In the genomic region with DNA sequence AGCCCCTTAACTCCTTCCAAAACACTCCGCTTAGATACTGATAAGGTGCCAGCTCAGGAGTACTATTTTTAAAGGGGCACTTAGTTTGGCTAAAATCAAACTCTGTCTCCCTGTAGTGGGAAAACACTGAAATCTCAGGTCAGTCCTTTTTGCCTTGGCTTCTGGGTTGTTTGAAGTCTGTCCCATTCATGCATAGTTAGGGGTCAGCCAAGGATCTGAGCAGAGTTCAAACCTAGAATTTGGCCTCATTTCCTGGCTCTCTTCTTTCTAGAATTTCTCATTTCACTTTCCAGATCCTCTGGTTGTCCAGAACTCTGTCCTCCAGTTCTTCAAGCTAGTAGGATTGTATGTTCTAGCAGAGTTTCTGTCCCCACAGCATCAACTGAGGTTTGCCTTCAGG, we compare ENCODE assay signal across 36 cellular contexts. TPM values are rescaled to one million over a fixed set of nuclear protein-coding genes. Genes with fewer than 3 reads are reported as not detected.
"Had no signal": no experiment of that assay in that cellular context is flagged by ENCODE, and none has a peak within 500 bp of the region (broad histone marks: within the 10 kb centered on the region; RNA-seq: fewer than 3 reads in every experiment).

No MANE protein-coding gene starts in this region.

- ATAC-seq: activated CD8-positive, alpha-beta T cell treated with anti-CD3 and anti-CD28 coated beads for 36 hours; activated naive CD4-positive, alpha-beta T cell treated with anti-CD3 and anti-CD28 coated beads, Interleukin-2, amount 50 U/mL, for 72 hours; activated T-cell treated with anti-CD3 and anti-CD28 coated beads, Interleukin-2, amount 50 U/mL, for 4 hours; activated T-cell treated with anti-CD3 and anti-CD28 coated beads, Interleukin-2, amount 50 U/mL, for 72 hours; activated T-helper 17 cell treated with anti-CD3 and anti-CD28 coated beads, Interleukin-2, amount 50 U/mL, for 72 hours had no signal

- H3K4me3 Mint-ChIP-seq: activated B cell treated with CpG ODN at 0.5 μM for 24 hours; activated CD4-positive, alpha-beta memory T cell treated with anti-CD3 and anti-CD28 coated beads for 36 hours; activated CD4-positive, alpha-beta T cell treated with anti-CD3 and anti-CD28 coated beads, Interleukin-2, amount 10 ng/mL, durations not matched to agents 24 days and 14 days; activated CD8-positive, alpha-beta T cell treated with anti-CD3 and anti-CD28 coated beads for 36 hours; activated naive CD4-positive, alpha-beta T cell treated with anti-CD3 and anti-CD28 coated beads for 36 hours; activated naive CD8-positive, alpha-beta T cell treated with anti-CD3 and anti-CD28 coated beads for 36 hours; activated T-cell treated with anti-CD3 and anti-CD28 coated beads, Interleukin-2, amount 50 U/mL, for 4 hours; activated T-cell treated with anti-CD3 and anti-CD28 coated beads, Interleukin-2, amount 50 U/mL, for 72 hours; activated T-helper 1 cell treated with anti-CD3 and anti-CD28 coated beads, Interleukin-12 subunit alpha, Interleukin-12 subunit beta, Interleukin-2, Interleukin-4 antibody, amounts not matched to agents 30 ng/mL and 10 ng/mL and 1 ng/mL, durations not matched to agents 14 hours and 24 hours and 36 hours; activated T-helper 17 cell treated with anti-CD3 and anti-CD28 coated beads, Interleukin-2, amount 50 U/mL, for 72 hours; brain; central memory CD8-positive, alpha-beta T cell; T-helper 1 cell treated with Interleukin-12 subunit alpha and Interleukin-12 subunit beta and Interleukin-4 antibody, amounts not matched to agents 30 μg/mL and 1 μg/mL, for 36 hours; T-helper 2 cell treated with Interferon-gamma antibody and Interleukin-4, amounts not matched to agents 5 μg/mL and 100 μg/mL, for 36 hours had no signal

- H3K4me3 ChIP-seq: ascending aorta, cardiac muscle cell had no signal

- H3K27ac ChIP-seq: ascending aorta, cardiac muscle cell, VCaP had no signal

- H3K27ac Mint-ChIP-seq: activated B cell treated with CpG ODN at 0.5 μM for 24 hours; activated CD4-positive, alpha-beta memory T cell treated with anti-CD3 and anti-CD28 coated beads for 36 hours; activated CD4-positive, alpha-beta T cell treated with anti-CD3 and anti-CD28 coated beads, Interleukin-2, amount 10 ng/mL, durations not matched to agents 24 days and 14 days; activated CD8-positive, alpha-beta T cell treated with anti-CD3 and anti-CD28 coated beads for 36 hours; activated naive CD4-positive, alpha-beta T cell treated with anti-CD3 and anti-CD28 coated beads for 36 hours; activated naive CD4-positive, alpha-beta T cell treated with anti-CD3 and anti-CD28 coated beads, Interleukin-2, amount 50 U/mL, for 72 hours; activated naive CD8-positive, alpha-beta T cell treated with anti-CD3 and anti-CD28 coated beads for 36 hours; activated T-cell treated with anti-CD3 and anti-CD28 coated beads, Interleukin-2, amount 50 U/mL, for 72 hours; activated T-helper 1 cell treated with anti-CD3 and anti-CD28 coated beads, Interleukin-12 subunit alpha, Interleukin-12 subunit beta, Interleukin-2, Interleukin-4 antibody, amounts not matched to agents 30 ng/mL and 10 ng/mL and 1 ng/mL, durations not matched to agents 14 hours and 24 hours and 36 hours; activated T-helper 17 cell treated with anti-CD3 and anti-CD28 coated beads, Interleukin-2, amount 50 U/mL, for 72 hours; brain; T-helper 1 cell treated with Interleukin-12 subunit alpha and Interleukin-12 subunit beta and Interleukin-4 antibody, amounts not matched to agents 30 μg/mL and 1 μg/mL, for 36 hours; T-helper 2 cell treated with Interferon-gamma antibody and Interleukin-4, amounts not matched to agents 5 μg/mL and 100 μg/mL, for 36 hours had no signal

- H3K4me1 Mint-ChIP-seq: activated B cell treated with CpG ODN at 0.5 μM for 24 hours; activated CD4-positive, alpha-beta T cell treated with anti-CD3 and anti-CD28 coated beads, Interleukin-2, amount 10 ng/mL, durations not matched to agents 24 days and 14 days; activated naive CD8-positive, alpha-beta T cell treated with anti-CD3 and anti-CD28 coated beads for 36 hours; activated T-helper 17 cell treated with anti-CD3 and anti-CD28 coated beads, Interleukin-2, amount 50 U/mL, for 72 hours; central memory CD8-positive, alpha-beta T cell had no signal

- H3K36me3 Mint-ChIP-seq: activated CD4-positive, alpha-beta memory T cell treated with anti-CD3 and anti-CD28 coated beads for 36 hours had no signal

- H3K27me3 ChIP-seq: ascending aorta, cardiac muscle cell had no signal

- H3K9me3 Mint-ChIP-seq: activated CD8-positive, alpha-beta T cell treated with anti-CD3 and anti-CD28 coated beads for 36 hours; activated naive CD8-positive, alpha-beta T cell treated with anti-CD3 and anti-CD28 coated beads for 36 hours; activated T-cell treated with anti-CD3 and anti-CD28 coated beads, Interleukin-2, amount 50 U/mL, for 4 hours; activated T-cell treated with anti-CD3 and anti-CD28 coated beads, Interleukin-2, amount 50 U/mL, for 72 hours; activated T-helper 1 cell treated with anti-CD3 and anti-CD28 coated beads, Interleukin-12 subunit alpha, Interleukin-12 subunit beta, Interleukin-2, Interleukin-4 antibody, amounts not matched to agents 30 ng/mL and 10 ng/mL and 1 ng/mL, durations not matched to agents 14 hours and 24 hours and 36 hours; activated T-helper 17 cell treated with anti-CD3 and anti-CD28 coated beads, Interleukin-2, amount 50 U/mL, for 72 hours; central memory CD8-positive, alpha-beta T cell; T-helper 1 cell treated with Interleukin-12 subunit alpha and Interleukin-12 subunit beta and Interleukin-4 antibody, amounts not matched to agents 30 μg/mL and 1 μg/mL, for 36 hours; T-helper 2 cell treated with Interferon-gamma antibody and Interleukin-4, amounts not matched to agents 5 μg/mL and 100 μg/mL, for 36 hours had no signal

- H3K9me3 ChIP-seq: ascending aorta had no signal

- H3K27me3 Mint-ChIP-seq: activated CD4-positive, alpha-beta memory T cell treated with anti-CD3 and anti-CD28 coated beads for 36 hours; activated CD8-positive, alpha-beta T cell treated with anti-CD3 and anti-CD28 coated beads for 36 hours; activated naive CD8-positive, alpha-beta T cell treated with anti-CD3 and anti-CD28 coated beads for 36 hours; activated T-helper 17 cell treated with anti-CD3 and anti-CD28 coated beads, Interleukin-2, amount 50 U/mL, for 72 hours had no signal

- H3K36me3 ChIP-seq: ascending aorta, cardiac muscle cell had no signal

- DNase-seq: activated B cell treated with CpG ODN at 0.5 μM for 24 hours; activated CD4-positive, alpha-beta memory T cell treated with anti-CD3 and anti-CD28 coated beads for 36 hours; activated CD4-positive, alpha-beta T cell treated with anti-CD3 and anti-CD28 coated beads for 4 hours; activated CD4-positive, alpha-beta T cell treated with anti-CD3 and anti-CD28 coated beads, Interleukin-2, amount 50 U/mL, for 1 hour; activated CD4-positive, alpha-beta T cell treated with anti-CD3 and anti-CD28 coated beads, Interleukin-2, amount 50 U/mL, for 4 hours; activated CD4-positive, CD25-positive, alpha-beta regulatory T cell treated with anti-CD3 and anti-CD28 coated beads, Interleukin-2, amount 50 U/mL, for 72 hours; activated CD8-positive, alpha-beta memory T cell treated with anti-CD3 and anti-CD28 coated beads, Interleukin-2, amount 50 U/mL, for 4 hours; activated CD8-positive, alpha-beta T cell treated with anti-CD3 and anti-CD28 coated beads for 36 hours; activated effector memory CD4-positive, alpha-beta T cell treated with anti-CD3 and anti-CD28 coated beads, Interleukin-2, amount 50 U/mL, for 16 hours; activated gamma-delta T cell treated with Interleukin-2 at 50 U/mL for 16 hours; activated naive CD4-positive, alpha-beta T cell; activated naive CD4-positive, alpha-beta T cell treated with anti-CD3 and anti-CD28 coated beads for 36 hours; activated naive CD4-positive, alpha-beta T cell treated with anti-CD3 and anti-CD28 coated beads, Interleukin-2, amount 50 U/mL, for 16 hours; activated naive CD8-positive, alpha-beta T cell treated with anti-CD3 and anti-CD28 coated beads for 36 hours; activated T-cell treated with anti-CD3 and anti-CD28 coated beads for 4 hours; activated T-cell treated with anti-CD3 and anti-CD28 coated beads, Interleukin-2, amount 50 U/mL, for 1 hour; activated T-cell treated with anti-CD3 and anti-CD28 coated beads, Interleukin-2, amount 50 U/mL, for 4 hours; activated T-cell treated with anti-CD3 and anti-CD28 coated beads, Interleukin-2, amount 50 U/mL, for 72 hours; amygdala; anterior cingulate cortex; cerebellar nuclear complex; T-helper 1 cell; T-helper 2 cell; T-helper 9 cell had no signal

- H3K4me1 ChIP-seq: ascending aorta had no signal

RNA-seq across cellular contexts. Expression of gene NAT8L, which starts 31.5 kb away (rescaled TPM):
- total RNA-seq: ascending aorta, bronchial epithelial cell had no signal
